Comparison of ENCODE assay signal across 8 cellular contexts in genomic region chr9:112348257-112348992, GRCh38. TPM values are rescaled to one million over a fixed set of nuclear protein-coding genes. Genes with fewer than 3 reads are reported as not detected.
DNase-seq lines count a peak whose midpoint lies in the region; ATAC-seq, FAIRE-seq and TF ChIP-seq lines count a peak whose summit lies in the region.

No MANE protein-coding gene starts in this region.

- H3K9me3 ChIP-seq in OCI-LY7 (ENCODE audit: low read length) (no peaks in the 10 kb centered on the region), pancreas (no peaks in the 10 kb centered on the region), suprapubic skin (no peaks in the 10 kb centered on the region)

- H2AFZ ChIP-seq in OCI-LY7 (ENCODE audit: low read length) = peak overlapping the region; percentile 90; the same call in 1 of the 2 replicates

- DNase-seq in GM03348 (ENCODE audit: low spot score) (peak; percentile 83), OCI-LY7 (ENCODE audit: low spot score) (peak; percentile 81), glutamatergic neuron (peak; percentile 72), pancreas (peak; percentile 79 to 99 (median 89)), suprapubic skin (ENCODE audit: low spot score in 2 of 2) (peak; percentile 80 to 88), RCC 7860 (ENCODE audit: low spot score) (no peak)

- H3K4me1 ChIP-seq in OCI-LY7 (ENCODE audit: insufficient read depth, low read length, poor library complexity, severe bottlenecking) (peaks cover 8% of the 10 kb centered on the region), pancreas (peaks cover 0 to 4% (median 0%) of the 10 kb centered on the region in 3 donors), suprapubic skin (peaks cover 14% of the 10 kb centered on the region)

- POLR2A ChIA-PET in OCI-LY7 (lab: Charles Lee) = no interaction called here

- peaks cover 15% of the 10 kb centered on the region for H3K4me1 Mint-ChIP-seq in activated naive CD4-positive, alpha-beta T cell treated with anti-CD3 and anti-CD28 coated beads, Interleukin-2, amount 50 U/mL, for 24 hours
- no peaks in the 10 kb centered on the region for H3K4me1 Mint-ChIP-seq in glutamatergic neuron (ENCODE audit: low read depth, unreplicated experiment)

- H3K9me3 Mint-ChIP-seq in activated naive CD4-positive, alpha-beta T cell treated with anti-CD3 and anti-CD28 coated beads, Interleukin-2, amount 50 U/mL, for 24 hours = no peaks in the 10 kb centered on the region
- H3K9me3 Mint-ChIP-seq in glutamatergic neuron (ENCODE audit: unreplicated experiment) = no peaks in the 10 kb centered on the region

- H3K79me2 ChIP-seq in OCI-LY7 (ENCODE audit: insufficient read depth, low read depth, low read length) = no peaks in the 10 kb centered on the region

- peak overlapping the region; percentile 43 for H3K4me2 ChIP-seq in OCI-LY7 (ENCODE audit: low read length)

- intact Hi-C loops in OCI-LY7 (cut with micrococcal nuclease; ENCODE audit: unreplicated experiment) = no loop called here
- intact Hi-C loops in pancreas (cut with DNase I) = no loop called here

- WGBS in pancreas, 2 donors = 35 to 36% methylated on average over 19 of the region's 19 CpGs
- 25% methylated on average over 19 of the region's 19 CpGs for WGBS in suprapubic skin

- no peak for TF ChIP-seq POLR2A in suprapubic skin (IDR thresholded peaks at IDR 0.05)

- H3K27me3 Mint-ChIP-seq in activated naive CD4-positive, alpha-beta T cell treated with anti-CD3 and anti-CD28 coated beads, Interleukin-2, amount 50 U/mL, for 24 hours = no peaks in the 10 kb centered on the region
- peaks cover 2% of the 10 kb centered on the region for H3K27me3 Mint-ChIP-seq in glutamatergic neuron (ENCODE audit: unreplicated experiment)

- H3K4me3 ChIP-seq in OCI-LY7 (ENCODE audit: low read depth, low read length, poor library complexity, severe bottlenecking) (peak overlapping the region; percentile 50), pancreas (peak overlapping the region in 3 of 4 donors; percentile 9 to 37 (median 33)), suprapubic skin (peak overlapping the region; percentile 50)

- H3K27ac ChIP-seq in OCI-LY7 (ENCODE audit: low read depth, low read length, poor library complexity, severe bottlenecking) (no peak overlapping the region), pancreas (peak overlapping the region in 1 of 4 donors; percentile 1), suprapubic skin (no peak overlapping the region)

- FAIRE-seq in pancreas (lab: Jason Lieb, UNC) (no peak), RCC 7860 (lab: Jason Lieb, UNC) (no peak)

- no peaks in the 10 kb centered on the region for H4K20me1 ChIP-seq in OCI-LY7 (ENCODE audit: insufficient read depth, low read length)

- CTCF ChIA-PET in OCI-LY7 (lab: Charles Lee; ENCODE audit: unreplicated experiment) = no interaction called here

- H3K9me2 ChIP-seq in OCI-LY7 (ENCODE audit: insufficient read depth, low read length) = no peaks in the 10 kb centered on the region

- peak overlapping the region; percentile 85 for H3K27ac Mint-ChIP-seq in activated naive CD4-positive, alpha-beta T cell treated with anti-CD3 and anti-CD28 coated beads, Interleukin-2, amount 50 U/mL, for 24 hours
- no peak overlapping the region for H3K27ac Mint-ChIP-seq in glutamatergic neuron (ENCODE audit: unreplicated experiment)

- H3K4me3 Mint-ChIP-seq in activated naive CD4-positive, alpha-beta T cell treated with anti-CD3 and anti-CD28 coated beads, Interleukin-2, amount 50 U/mL, for 24 hours = peak overlapping the region; percentile 84
- H3K4me3 Mint-ChIP-seq in glutamatergic neuron (ENCODE audit: unreplicated experiment) = peak overlapping the region; percentile 71

- H3K36me3 Mint-ChIP-seq in activated naive CD4-positive, alpha-beta T cell treated with anti-CD3 and anti-CD28 coated beads, Interleukin-2, amount 50 U/mL, for 24 hours = no peaks in the 10 kb centered on the region
- no peaks in the 10 kb centered on the region for H3K36me3 Mint-ChIP-seq in glutamatergic neuron (ENCODE audit: unreplicated experiment)

- no TSS peak for BruUV-seq in OCI-LY7 (replicated peaks; lab: Mats Ljungman, UMichigan)

- TF ChIP-seq CTCF in OCI-LY7 (conservative IDR thresholded peaks at IDR 0.05; ENCODE audit: low read length) (no peak), glutamatergic neuron (IDR thresholded peaks at IDR 0.05; ENCODE audit: partially characterized antibody, unreplicated experiment) (no peak), pancreas (IDR thresholded peaks at IDR 0.05) (no peak), suprapubic skin (IDR thresholded peaks at IDR 0.05) (no peak)

- H3K36me3 ChIP-seq in OCI-LY7 (ENCODE audit: insufficient read depth, low read length) (no peaks in the 10 kb centered on the region), pancreas (no peaks in the 10 kb centered on the region), suprapubic skin (no peaks in the 10 kb centered on the region)

- TF ChIP-seq EP300 in suprapubic skin (IDR thresholded peaks at IDR 0.05) = no peak

- ATAC-seq in pancreas = peak; percentile 93 to 95 (median 94)
- no peak for ATAC-seq in GM18907 (IDR thresholded peaks at IDR 0.05; ENCODE audit: unreplicated experiment)

- H3K27me3 ChIP-seq in pancreas = no peaks in the 10 kb centered on the region
- H3K27me3 ChIP-seq in suprapubic skin = no peaks in the 10 kb centered on the region

RNA-seq across cellular contexts. Expression of gene PTBP3, which starts 15.0 kb away (rescaled TPM):
- total RNA-seq in OCI-LY7 (2014; rRNA removed; shearing (Covaris generic)) = 33.2 and 38.1 TPM in 2 replicates
- 98.2 and 129 TPM in 2 replicates for total RNA-seq in OCI-LY7 (2022)
- total RNA-seq in glutamatergic neuron (ENCODE audit: unreplicated experiment) = 48.6 TPM
- 10 to 100 TPM; 23.7 to 51.5 (median 39.4) TPM for total RNA-seq in pancreas
- polyA plus RNA-seq in pancreas = 1 to 10 TPM; 4.4 to 8.6 TPM
- 100 to 1,000 TPM in 3 of 4 donors, 10 to 100 TPM in 1; 90.4 to 333 (median 168) TPM for total RNA-seq in suprapubic skin

RNA-seq across cellular contexts. Expression of gene HSDL2, which starts 31.5 kb away (rescaled TPM):
- total RNA-seq in OCI-LY7 (2014; rRNA removed; shearing (Covaris generic)) = 10.0 and 12.7 TPM in 2 replicates
- total RNA-seq in OCI-LY7 (2022) (16.6 and 17.1 TPM in 2 replicates), glutamatergic neuron (ENCODE audit: unreplicated experiment) (4.8 TPM), pancreas (10 to 100 TPM; 11.3 to 20.4 (median 15.4) TPM), suprapubic skin (10 to 100 TPM; 32.5 to 46.1 (median 33.2) TPM)
- polyA plus RNA-seq in pancreas = 10 to 100 TPM in 1 of 2 donors, 1 to 10 TPM in 1; 9.4 to 11.9 TPM
